ENCODE assay signal across 38 cellular contexts in genomic region chr19:7881910-7882309, GRCh38. TPM values are rescaled to one million over a fixed set of nuclear protein-coding genes. Genes with fewer than 3 reads are reported as not detected.
"Had no signal": no experiment of that assay in that cellular context is flagged by ENCODE, and none has a peak within 500 bp of the region (broad histone marks: within the 10 kb centered on the region; RNA-seq: fewer than 3 reads in every experiment).

No MANE protein-coding gene starts in this region.

- H3K9me3 Mint-ChIP-seq: activated B cell treated with CpG ODN at 0.5 μM for 24 hours; activated CD4-positive, alpha-beta T cell treated with anti-CD3 and anti-CD28 coated beads, Interleukin-2, amount 10 ng/mL, durations not matched to agents 24 days and 14 days; activated CD8-positive, alpha-beta T cell treated with anti-CD3 and anti-CD28 coated beads for 36 hours; activated naive CD4-positive, alpha-beta T cell treated with anti-CD3 and anti-CD28 coated beads, Interleukin-2, amount 10 ng/mL, durations not matched to agents 7 days and 5 days; activated naive CD4-positive, alpha-beta T cell treated with anti-CD3 and anti-CD28 coated beads, Interleukin-2, amount 50 U/mL, for 72 hours; activated naive CD8-positive, alpha-beta T cell treated with anti-CD3 and anti-CD28 coated beads for 36 hours; activated T-cell treated with anti-CD3 and anti-CD28 coated beads, Interleukin-2, amount 50 U/mL, for 4 hours; activated T-helper 1 cell treated with anti-CD3 and anti-CD28 coated beads, Interleukin-12 subunit alpha, Interleukin-12 subunit beta, Interleukin-2, Interleukin-4 antibody, amounts not matched to agents 30 ng/mL and 10 ng/mL and 1 ng/mL, durations not matched to agents 14 hours and 24 hours and 36 hours; activated T-helper 17 cell treated with anti-CD3 and anti-CD28 coated beads, Interleukin-2, amount 50 U/mL, for 72 hours; T-helper 1 cell treated with Interleukin-12 subunit alpha and Interleukin-12 subunit beta and Interleukin-4 antibody, amounts not matched to agents 30 μg/mL and 1 μg/mL, for 36 hours; T-helper 2 cell treated with Interferon-gamma antibody and Interleukin-4, amounts not matched to agents 5 μg/mL and 100 μg/mL, for 36 hours had no signal

- FAIRE-seq: astrocyte, TTC549 had no signal

- H3K4me1 ChIP-seq: adrenal gland, body of pancreas, breast epithelium had no signal

- H3K27ac Mint-ChIP-seq: activated B cell treated with CpG ODN at 0.5 μM for 24 hours; activated CD4-positive, alpha-beta memory T cell treated with anti-CD3 and anti-CD28 coated beads for 36 hours; activated CD4-positive, alpha-beta T cell treated with anti-CD3 and anti-CD28 coated beads, Interleukin-2, amount 10 ng/mL, durations not matched to agents 24 days and 14 days; activated CD8-positive, alpha-beta T cell treated with anti-CD3 and anti-CD28 coated beads for 36 hours; activated naive CD4-positive, alpha-beta T cell treated with anti-CD3 and anti-CD28 coated beads, Interleukin-2, amount 10 ng/mL, durations not matched to agents 7 days and 5 days; activated naive CD4-positive, alpha-beta T cell treated with anti-CD3 and anti-CD28 coated beads, Interleukin-2, amount 50 U/mL, for 72 hours; activated naive CD8-positive, alpha-beta T cell treated with anti-CD3 and anti-CD28 coated beads for 36 hours; activated T-cell treated with anti-CD3 and anti-CD28 coated beads, Interleukin-2, amount 50 U/mL, for 72 hours; activated T-helper 1 cell treated with anti-CD3 and anti-CD28 coated beads, Interleukin-12 subunit alpha, Interleukin-12 subunit beta, Interleukin-2, Interleukin-4 antibody, amounts not matched to agents 30 ng/mL and 10 ng/mL and 1 ng/mL, durations not matched to agents 14 hours and 24 hours and 36 hours; activated T-helper 17 cell treated with anti-CD3 and anti-CD28 coated beads, Interleukin-2, amount 50 U/mL, for 72 hours; T-helper 1 cell treated with Interleukin-12 subunit alpha and Interleukin-12 subunit beta and Interleukin-4 antibody, amounts not matched to agents 30 μg/mL and 1 μg/mL, for 36 hours; T-helper 2 cell treated with Interferon-gamma antibody and Interleukin-4, amounts not matched to agents 5 μg/mL and 100 μg/mL, for 36 hours had no signal

- H3K9me3 ChIP-seq: adrenal gland, body of pancreas, breast epithelium had no signal

- H3K4me3 ChIP-seq: adrenal gland, body of pancreas, breast epithelium had no signal

- H3K27ac ChIP-seq: adrenal gland, body of pancreas, brain microvascular endothelial cell, breast epithelium, VCaP had no signal

- DNase-seq: activated B cell treated with CpG ODN at 0.5 μM for 24 hours; activated CD4-positive, alpha-beta memory T cell treated with anti-CD3 and anti-CD28 coated beads for 36 hours; activated CD4-positive, alpha-beta T cell treated with anti-CD3 and anti-CD28 coated beads for 4 hours; activated CD4-positive, alpha-beta T cell treated with anti-CD3 and anti-CD28 coated beads, Interleukin-2, amount 10 ng/mL, durations not matched to agents 24 days and 14 days; activated CD4-positive, alpha-beta T cell treated with anti-CD3 and anti-CD28 coated beads, Interleukin-2, amount 50 U/mL, for 1 hour; activated CD4-positive, alpha-beta T cell treated with anti-CD3 and anti-CD28 coated beads, Interleukin-2, amount 50 U/mL, for 4 hours; activated CD4-positive, CD25-positive, alpha-beta regulatory T cell treated with anti-CD3 and anti-CD28 coated beads, Interleukin-2, amount 50 U/mL, for 72 hours; activated CD8-positive, alpha-beta memory T cell treated with anti-CD3 and anti-CD28 coated beads, Interleukin-2, amount 50 U/mL, for 4 hours; activated CD8-positive, alpha-beta T cell treated with anti-CD3 and anti-CD28 coated beads for 36 hours; activated effector memory CD4-positive, alpha-beta T cell treated with anti-CD3 and anti-CD28 coated beads, Interleukin-2, amount 50 U/mL, for 16 hours; activated gamma-delta T cell treated with Interleukin-2 at 50 U/mL for 16 hours; activated naive CD4-positive, alpha-beta T cell; activated naive CD4-positive, alpha-beta T cell treated with anti-CD3 and anti-CD28 coated beads, Interleukin-2, amount 10 ng/mL, durations not matched to agents 7 days and 5 days; activated naive CD8-positive, alpha-beta T cell treated with anti-CD3 and anti-CD28 coated beads for 36 hours; activated T-cell treated with anti-CD3 and anti-CD28 coated beads for 4 hours; activated T-cell treated with anti-CD3 and anti-CD28 coated beads, Interleukin-2, amount 50 U/mL, for 1 hour; activated T-cell treated with anti-CD3 and anti-CD28 coated beads, Interleukin-2, amount 50 U/mL, for 4 hours; activated T-cell treated with anti-CD3 and anti-CD28 coated beads, Interleukin-2, amount 50 U/mL, for 72 hours; adrenal gland; amniotic stem cell; aorta; body of pancreas; brain microvascular endothelial cell; central memory CD4-positive, alpha-beta T cell; T-helper 1 cell; T-helper 2 cell; T-helper 9 cell had no signal

- H3K4me1 Mint-ChIP-seq: activated B cell treated with CpG ODN at 0.5 μM for 24 hours; activated naive CD8-positive, alpha-beta T cell treated with anti-CD3 and anti-CD28 coated beads for 36 hours; activated T-helper 17 cell treated with anti-CD3 and anti-CD28 coated beads, Interleukin-2, amount 50 U/mL, for 72 hours had no signal

- H3K4me3 Mint-ChIP-seq: activated B cell treated with CpG ODN at 0.5 μM for 24 hours; activated CD4-positive, alpha-beta memory T cell treated with anti-CD3 and anti-CD28 coated beads for 36 hours; activated CD4-positive, alpha-beta T cell treated with anti-CD3 and anti-CD28 coated beads, Interleukin-2, amount 10 ng/mL, durations not matched to agents 24 days and 14 days; activated CD8-positive, alpha-beta T cell treated with anti-CD3 and anti-CD28 coated beads for 36 hours; activated naive CD4-positive, alpha-beta T cell treated with anti-CD3 and anti-CD28 coated beads, Interleukin-2, amount 10 ng/mL, durations not matched to agents 7 days and 5 days; activated naive CD8-positive, alpha-beta T cell treated with anti-CD3 and anti-CD28 coated beads for 36 hours; activated T-cell treated with anti-CD3 and anti-CD28 coated beads, Interleukin-2, amount 50 U/mL, for 4 hours; activated T-cell treated with anti-CD3 and anti-CD28 coated beads, Interleukin-2, amount 50 U/mL, for 72 hours; activated T-helper 1 cell treated with anti-CD3 and anti-CD28 coated beads, Interleukin-12 subunit alpha, Interleukin-12 subunit beta, Interleukin-2, Interleukin-4 antibody, amounts not matched to agents 30 ng/mL and 10 ng/mL and 1 ng/mL, durations not matched to agents 14 hours and 24 hours and 36 hours; activated T-helper 17 cell treated with anti-CD3 and anti-CD28 coated beads, Interleukin-2, amount 50 U/mL, for 72 hours; T-helper 1 cell treated with Interleukin-12 subunit alpha and Interleukin-12 subunit beta and Interleukin-4 antibody, amounts not matched to agents 30 μg/mL and 1 μg/mL, for 36 hours; T-helper 2 cell treated with Interferon-gamma antibody and Interleukin-4, amounts not matched to agents 5 μg/mL and 100 μg/mL, for 36 hours had no signal

- H3K27me3 Mint-ChIP-seq: activated B cell treated with CpG ODN at 0.5 μM for 24 hours; activated CD4-positive, alpha-beta T cell treated with anti-CD3 and anti-CD28 coated beads, Interleukin-2, amount 10 ng/mL, durations not matched to agents 24 days and 14 days; activated CD8-positive, alpha-beta T cell treated with anti-CD3 and anti-CD28 coated beads for 36 hours; activated T-helper 17 cell treated with anti-CD3 and anti-CD28 coated beads, Interleukin-2, amount 50 U/mL, for 72 hours had no signal

- H3K27me3 ChIP-seq: adrenal gland, body of pancreas, brain microvascular endothelial cell, breast epithelium had no signal

- ATAC-seq: activated CD8-positive, alpha-beta T cell treated with anti-CD3 and anti-CD28 coated beads for 36 hours; activated naive CD4-positive, alpha-beta T cell treated with anti-CD3 and anti-CD28 coated beads, Interleukin-2, amount 50 U/mL, for 72 hours; activated T-cell treated with anti-CD3 and anti-CD28 coated beads, Interleukin-2, amount 50 U/mL, for 4 hours; activated T-cell treated with anti-CD3 and anti-CD28 coated beads, Interleukin-2, amount 50 U/mL, for 72 hours; activated T-helper 17 cell treated with anti-CD3 and anti-CD28 coated beads, Interleukin-2, amount 50 U/mL, for 72 hours; body of pancreas had no signal

- H3K36me3 Mint-ChIP-seq: activated CD4-positive, alpha-beta memory T cell treated with anti-CD3 and anti-CD28 coated beads for 36 hours; activated naive CD4-positive, alpha-beta T cell treated with anti-CD3 and anti-CD28 coated beads, Interleukin-2, amount 10 ng/mL, durations not matched to agents 7 days and 5 days; activated naive CD4-positive, alpha-beta T cell treated with anti-CD3 and anti-CD28 coated beads, Interleukin-2, amount 50 U/mL, for 72 hours; activated naive CD8-positive, alpha-beta T cell treated with anti-CD3 and anti-CD28 coated beads for 36 hours had no signal

- H3K36me3 ChIP-seq: adrenal gland, brain microvascular endothelial cell, breast epithelium had no signal

RNA-seq across cellular contexts. Expression of gene LRRC8E, which starts 6.4 kb away (rescaled TPM):
- total RNA-seq: activated B cell treated with CpG ODN at 0.5 μM for 24 hours; activated CD4-positive, alpha-beta memory T cell treated with anti-CD3 and anti-CD28 coated beads for 36 hours; activated CD4-positive, alpha-beta T cell treated with anti-CD3 and anti-CD28 coated beads, Interleukin-2, amount 10 ng/mL, durations not matched to agents 24 days and 14 days; activated CD8-positive, alpha-beta memory T cell treated with anti-CD3 and anti-CD28 coated beads for 36 hours; activated CD8-positive, alpha-beta T cell treated with anti-CD3 and anti-CD28 coated beads for 36 hours; activated naive CD4-positive, alpha-beta T cell treated with anti-CD3 and anti-CD28 coated beads, Interleukin-2, amount 50 U/mL, for 72 hours; activated naive CD8-positive, alpha-beta T cell treated with anti-CD3 and anti-CD28 coated beads for 36 hours; activated T-cell treated with anti-CD3 and anti-CD28 coated beads, Interleukin-2, amount 50 U/mL, for 72 hours; activated T-helper 1 cell treated with anti-CD3 and anti-CD28 coated beads, Interleukin-12 subunit alpha, Interleukin-12 subunit beta, Interleukin-2, Interleukin-4 antibody, amounts not matched to agents 30 ng/mL and 10 ng/mL and 1 ng/mL, durations not matched to agents 14 hours and 24 hours and 36 hours; activated T-helper 17 cell treated with anti-CD3 and anti-CD28 coated beads, Interleukin-2, amount 50 U/mL, for 72 hours; cerebellum had no signal
- polyA plus RNA-seq: aorta had no signal

RNA-seq across cellular contexts. Expression of gene PRR36, which starts 7.7 kb away (rescaled TPM):
- total RNA-seq: activated B cell treated with CpG ODN at 0.5 μM for 24 hours had no signal

RNA-seq across cellular contexts. Expression of gene TGFBR3L, which starts 32.7 kb away (rescaled TPM):
- total RNA-seq: activated B cell treated with CpG ODN at 0.5 μM for 24 hours, cerebellum had no signal
